In genomic region chr9:133701321-133701980, GRCh38 we compare ENCODE assay signal across 10 cellular contexts. TPM values are rescaled to one million over a fixed set of nuclear protein-coding genes. Genes with fewer than 3 reads are reported as not detected.
DNase-seq lines count a peak whose midpoint lies in the region; ATAC-seq, FAIRE-seq and TF ChIP-seq lines count a peak whose summit lies in the region.
"Had no signal": no experiment of that assay in that cellular context is flagged by ENCODE, and none has a peak within 500 bp of the region (broad histone marks: within the 10 kb centered on the region; RNA-seq: fewer than 3 reads in every experiment).

No MANE protein-coding gene starts in this region.

- H3K4me3 ChIP-seq in H1 (ENCODE audit: extremely low read depth in 1 of 4, insufficient read depth in 2 of 4, low read depth in 3 of 4, low read length in 4 of 4): no peak overlapping the region
- H3K4me3 ChIP-seq in brain microvascular endothelial cell (ENCODE audit: low read depth, low read length): no peak overlapping the region

- no peak overlapping the region for H3K27ac ChIP-seq in H1 (ENCODE audit: low read depth, low read length)
- H3K27ac ChIP-seq in brain microvascular endothelial cell: no peak overlapping the region
- H3K27ac ChIP-seq: prostate gland had no signal

- TF ChIP-seq CTCF in H1 (IDR thresholded peaks at IDR 0.05; ENCODE audit: control extremely low read depth in 1 of 3, insufficient read depth in 1 of 3, low read depth in 1 of 3, low read length in 3 of 3) (no peak), brain microvascular endothelial cell (IDR thresholded peaks at IDR 0.05; ENCODE audit: low read depth, low read length, missing control alignments) (no peak)

- no peak overlapping the region for H2AFZ ChIP-seq in H1 (ENCODE audit: low read length)

- H3K4me1 ChIP-seq in H1 (replicated peaks in 1 of 4; ENCODE audit: control insufficient read depth in 3 of 4, insufficient read depth in 4 of 4, low read length in 3 of 4): peaks cover 0 to 13% (median 10%) of the 10 kb centered on the region in 4 experiments; a peak in 5 of 7 replicates
- H3K4me1 ChIP-seq: prostate gland had no signal

- no peak overlapping the region for H4K5ac ChIP-seq in H1 (ENCODE audit: insufficient read length, low read depth, low read length)

- no peaks in the 10 kb centered on the region for H3K23me2 ChIP-seq in H1 (ENCODE audit: low read depth, low read length)

- no peaks in the 10 kb centered on the region for H3K9me3 ChIP-seq in H1 (ENCODE audit: insufficient read depth in 2 of 2, low read depth in 1 of 2, low read length in 1 of 2)
- H3K9me3 ChIP-seq: prostate gland had no signal

- no peaks in the 10 kb centered on the region for H3K79me2 ChIP-seq in H1 (ENCODE audit: control insufficient read depth in 1 of 2, insufficient read depth in 2 of 2, low read length in 2 of 2)

- no peak for TF ChIP-seq POLR2A in H1 (IDR thresholded peaks at IDR 0.05; ENCODE audit: control extremely low read depth in 1 of 2, low read depth in 2 of 2, low read length in 2 of 2)

- TF ChIP-seq EP300 in H1 (IDR thresholded peaks at IDR 0.05; ENCODE audit: borderline replicate concordance in 1 of 2, low read depth in 2 of 2, low read length in 2 of 2): no peak

- peak overlapping the region; percentile 14 for H2BK120ac ChIP-seq in H1 (replicated peaks; ENCODE audit: low read depth, low read length)

- H3K56ac ChIP-seq in H1 (replicated peaks; ENCODE audit: insufficient read length, low read depth, low read length): no peak overlapping the region

- DNase-seq in NCI-H1694 (lab: John Stamatoyannopoulos, UW): peak; percentile 65
- peak; percentile 18 to 23 for DNase-seq in activated CD8-positive, alpha-beta memory T cell treated with anti-CD3 and anti-CD28 coated beads for 4 hours (ENCODE audit: low read depth in 2 of 2)
- DNase-seq in H1 (ENCODE audit: low read depth in 1 of 2, low spot score in 2 of 2): no peak
- DNase-seq in stimulated activated CD4-positive, alpha-beta T cell treated with anti-CD3 and anti-CD28 coated beads, Interleukin-1b, Interleukin-23, amount 100 ng/mL, for 48 hours: peak; percentile 46
- no peak for DNase-seq in HT-29 (ENCODE audit: low spot score)
- DNase-seq in brain microvascular endothelial cell: no peak

- no peak overlapping the region for H3K14ac ChIP-seq in H1 (ENCODE audit: insufficient read length)

- ATAC-seq in GM21737 (IDR thresholded peaks at IDR 0.05; ENCODE audit: unreplicated experiment) (no peak), HG02970 (IDR thresholded peaks at IDR 0.05; ENCODE audit: low FRiP score, unreplicated experiment) (no peak)
- ATAC-seq: HCT116 had no signal

- no peak for FAIRE-seq in H1 (lab: Jason Lieb, UNC)

- no peak overlapping the region for H3K23ac ChIP-seq in H1 (ENCODE audit: insufficient read length)

- H3K9ac ChIP-seq in H1 (replicated peaks in 1 of 4; ENCODE audit: extremely low read depth in 1 of 4, low read depth in 3 of 4, low read length in 3 of 4): no peak overlapping the region

- H2AK5ac ChIP-seq in H1 (ENCODE audit: low read depth, low read length): no peak overlapping the region

- no peak overlapping the region for H4K91ac ChIP-seq in H1 (replicated peaks; ENCODE audit: insufficient read length, low read length)

- H3K79me1 ChIP-seq in H1 (ENCODE audit: low read depth, low read length): no peaks in the 10 kb centered on the region

- TF ChIP-seq RAD21 in H1 (IDR thresholded peaks at IDR 0.05 in 1 of 2, conservative IDR thresholded peaks at IDR 0.05 in 1 of 2; ENCODE audit: low read depth in 2 of 2, low read length in 2 of 2): no peak

- H3K36me3 ChIP-seq in H1 (ENCODE audit: control insufficient read depth in 2 of 4, insufficient read depth in 4 of 4, low read length in 3 of 4): no peaks in the 10 kb centered on the region
- no peaks in the 10 kb centered on the region for H3K36me3 ChIP-seq in brain microvascular endothelial cell (replicated peaks)
- H3K36me3 ChIP-seq: prostate gland had no signal

- no peak overlapping the region for H2BK15ac ChIP-seq in H1 (ENCODE audit: low read length)

- H2BK12ac ChIP-seq in H1 (ENCODE audit: low read depth, low read length): no peak overlapping the region

- H2BK5ac ChIP-seq in H1 (ENCODE audit: low read depth, low read length): no peak overlapping the region

- no peak overlapping the region for H3K18ac ChIP-seq in H1 (ENCODE audit: extremely low read depth, low read length)

- 90% methylated on average over 31 of the region's 33 CpGs; no CpG with 5 or more reads in 1 of the 2 experiments for WGBS in H1 (ENCODE audit: extremely low coverage in 1 of 2, insufficient coverage in 1 of 2, insufficient read length in 1 of 2, insufficient replicate concordance in 2 of 2, low coverage in 1 of 2, low lambda C conversion rate in 2 of 2, missing lambda C conversion rate in 1 of 2), 2 experiments

- H3K4me2 ChIP-seq in H1 (ENCODE audit: insufficient read depth in 1 of 2, low read depth in 2 of 2, low read length in 2 of 2): no peak overlapping the region

- no peak overlapping the region; the same call in 1 of the 2 replicates for H4K8ac ChIP-seq in H1 (ENCODE audit: extremely low read depth, insufficient read depth, low read length)

- no peak overlapping the region for H3K4ac ChIP-seq in H1 (replicated peaks; ENCODE audit: insufficient read length, low read depth, low read length)

- POLR2A ChIA-PET in H1 (lab: Charles Lee; ENCODE audit: partially characterized antibody): interaction anchor here (0.9 kb wide), 1 partner anchor 93 kb away, joined by 3 read pairs; no protein-coding TSS in a partner anchor

- no peak overlapping the region for H2BK20ac ChIP-seq in H1 (ENCODE audit: low read length)

- CTCF ChIA-PET in H1 (lab: Charles Lee; ENCODE audit: partially characterized antibody): interaction anchor here (0.7 to 2.6 kb wide), 11 partner anchors 8 to 238 kb away, joined by 3 to 11 read pairs (median 4); no protein-coding TSS in a partner anchor

- no peaks in the 10 kb centered on the region; a peak in 2 of 7 replicates for H3K27me3 ChIP-seq in H1 (replicated peaks in 1 of 4; ENCODE audit: control insufficient read depth in 3 of 4, extremely low read depth in 1 of 4, insufficient read depth in 3 of 4, low read length in 3 of 4)
- no peaks in the 10 kb centered on the region for H3K27me3 ChIP-seq in brain microvascular endothelial cell (replicated peaks)

- H4K20me1 ChIP-seq in H1 (replicated peaks in 1 of 2; ENCODE audit: control insufficient read depth in 1 of 2, insufficient read depth in 2 of 2, low read length in 2 of 2): no peaks in the 10 kb centered on the region

- in situ Hi-C loops in brain microvascular endothelial cell (cut with HindIII; ENCODE audit: low pct_ligation_motif_present, low sequenced_read_pairs): no loop called here

TF ChIP-seq in H1, 55 proteins besides CTCF, POLR2A, EP300 and RAD21 (continues in another document):
- TF ChIP-seq CTBP2 (IDR thresholded peaks at IDR 0.05; ENCODE audit: borderline replicate concordance, insufficient read depth, insufficient read length, low read length): no peak
- no peak for TF ChIP-seq RFX5 (IDR thresholded peaks at IDR 0.05; ENCODE audit: borderline replicate concordance, low read depth, low read length)
- TF ChIP-seq BCL11A (IDR thresholded peaks at IDR 0.05; ENCODE audit: low read depth in 2 of 2, low read length in 2 of 2): no peak
- TF ChIP-seq GTF2F1 (IDR thresholded peaks at IDR 0.05; ENCODE audit: borderline replicate concordance, low read depth, low read length): no peak
- TF ChIP-seq RXRA (IDR thresholded peaks at IDR 0.05; ENCODE audit: insufficient read depth, low read depth, low read length): no peak
- no peak for TF ChIP-seq SUZ12 (IDR thresholded peaks at IDR 0.05; ENCODE audit: low read length)
- no peak for TF ChIP-seq EZH2 (IDR thresholded peaks at IDR 0.05; ENCODE audit: low read depth, low read length, severe bottlenecking)
- TF ChIP-seq TEAD4 (IDR thresholded peaks at IDR 0.05; ENCODE audit: low read depth, low read length): no peak
- no peak for TF ChIP-seq PHF8 (conservative IDR thresholded peaks at IDR 0.05; ENCODE audit: low read depth, low read length)
- TF ChIP-seq TAF7 (optimal IDR thresholded peaks at IDR 0.05; ENCODE audit: borderline replicate concordance, low read depth, low read length): no peak
- TF ChIP-seq, protein P1, sequence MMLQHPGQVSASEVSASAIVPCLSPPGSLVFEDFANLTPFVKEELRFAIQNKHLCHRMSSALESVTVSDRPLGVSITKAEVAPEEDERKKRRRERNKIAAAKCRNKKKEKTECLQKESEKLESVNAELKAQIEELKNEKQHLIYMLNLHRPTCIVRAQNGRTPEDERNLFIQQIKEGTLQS (IDR thresholded peaks at IDR 0.05; ENCODE audit: insufficient read depth, low read depth, low read length): no peak
- TF ChIP-seq NANOG (IDR thresholded peaks at IDR 0.05; ENCODE audit: insufficient read depth, low read depth, low read length, poor library complexity, severe bottlenecking): no peak
- TF ChIP-seq HDAC2 (IDR thresholded peaks at IDR 0.05; ENCODE audit: borderline replicate concordance in 1 of 2, low read depth in 2 of 2, low read length in 2 of 2): no peak
- no peak for TF ChIP-seq RBBP5 (IDR thresholded peaks at IDR 0.05; ENCODE audit: borderline replicate concordance, low read depth, low read length)
- no peak for TF ChIP-seq SRF (IDR thresholded peaks at IDR 0.05; ENCODE audit: low read depth, low read length)
- TF ChIP-seq CEBPB (IDR thresholded peaks at IDR 0.05; ENCODE audit: low read depth, low read length): no peak
- no peak for TF ChIP-seq CBX8 (IDR thresholded peaks at IDR 0.05; ENCODE audit: borderline replicate concordance, low read depth, low read length)
- TF ChIP-seq GABPA (IDR thresholded peaks at IDR 0.05; ENCODE audit: borderline replicate concordance, insufficient read depth, low read length): no peak
- no peak for TF ChIP-seq RNF2 (IDR thresholded peaks at IDR 0.05; ENCODE audit: borderline replicate concordance, low read depth, low read length, missing control alignments, poor library complexity, severe bottlenecking)

RNA-seq across cellular contexts. Expression of gene SARDH, which starts 36.7 kb away (rescaled TPM):
- 7.3 and 7.4 TPM in 2 replicates for total RNA-seq in H1 (2021; fragmentation: NEBNext Ultra II Directional; extraction: Animal tissue kit (Norgen Biotek cat#: 25700))
- polyA plus RNA-seq in H1 (2011; rRNA removed): 6.4 and 13.1 TPM in 2 replicates
- 5.6 TPM for polyA plus RNA-seq in H1 (2011; cell fraction: cytosol; rRNA removed)
- 17.1 TPM for polyA plus RNA-seq in H1 (2011; cell fraction: nucleus; rRNA removed)
- polyA plus RNA-seq in H1 (2012, experiment 1 of 2): 5.6 to 9.3 TPM (median 7.0 TPM) in 4 replicates
- polyA plus RNA-seq in H1 (2012, experiment 2 of 2): 5.9 TPM
- 5.1 TPM for polyA plus RNA-seq in H1 (2013, experiment 1 of 2)
- polyA plus RNA-seq in H1 (2013, experiment 2 of 2): 4.7 TPM
- 4.9 and 5.6 TPM in 2 replicates for polyA minus RNA-seq in H1 (2011; rRNA and poly(A)+ RNA removed)
- polyA minus RNA-seq in H1 (2011; cell fraction: cytosol; rRNA and poly(A)+ RNA removed): 5.4 TPM
- polyA minus RNA-seq in H1 (2011; cell fraction: nucleus; rRNA and poly(A)+ RNA removed): 9.3 TPM
- 2.5 and 2.7 TPM in 2 replicates for total RNA-seq in HT-29 (2014; rRNA removed; shearing (Covaris generic))

Comparison
In these comparisons a context has a peak if more than half of its experiments do, and no peak if none do; other contexts are left out.
1. DNase-seq: peak in NCI-H1694 (single experiment), activated CD8-positive, alpha-beta memory T cell treated with anti-CD3 and anti-CD28 coated beads for 4 hours (2 of 2) and stimulated activated CD4-positive, alpha-beta T cell treated with anti-CD3 and anti-CD28 coated beads, Interleukin-1b, Interleukin-23, amount 100 ng/mL, for 48 hours (single experiment); none in H1 (0 of 2), HT-29 (single experiment) and brain microvascular endothelial cell (single experiment).